ENCODE assay signal across 8 cellular contexts in genomic region chr4:12852338-12853307, GRCh38.
DNase-seq lines count a peak whose midpoint lies in the region; ATAC-seq, FAIRE-seq and TF ChIP-seq lines count a peak whose summit lies in the region.

No MANE protein-coding gene starts in this region.

- peak; percentile 61 for TF ChIP-seq CTCF in choroid plexus epithelial cell (conservative IDR thresholded peaks at IDR 0.05; ENCODE audit: low read depth, low read length)

- DNase-seq in NCI-H748 (lab: John Stamatoyannopoulos, UW; ENCODE audit: unreplicated experiment): peak; percentile 79
- DNase-seq in choroid plexus epithelial cell (ENCODE audit: low read depth): peak; percentile 73
- DNase-seq in left lobe of liver (ENCODE audit: low spot score): no peak
- DNase-seq in GM19239 (ENCODE audit: insufficient read length, low spot score): no peak
- no peak for DNase-seq in occipital lobe (lab: John Stamatoyannopoulos, UW)

- FAIRE-seq in G401.6 (lab: Jason Lieb, UNC): peak; percentile 59
- no peak for FAIRE-seq in GM19239 (lab: Jason Lieb, UNC)

- H3K4me3 ChIP-seq in choroid plexus epithelial cell (ENCODE audit: low read depth, low read length): no peak overlapping the region

- ATAC-seq in HG03432 (IDR thresholded peaks at IDR 0.05; ENCODE audit: unreplicated experiment) (peak; percentile 60), left lobe of liver (peak; percentile 99), HG03520 (IDR thresholded peaks at IDR 0.05; ENCODE audit: unreplicated experiment) (no peak)

Comparison
In these comparisons a context has a peak if more than half of its experiments do, and no peak if none do; other contexts are left out.
1. DNase-seq: peak in NCI-H748 (single experiment) and choroid plexus epithelial cell (single experiment); none in left lobe of liver (single experiment), GM19239 (single experiment) and occipital lobe (single experiment).